1 cellular context compared by ENCODE assay signal in genomic region chr1:235246022-235246948, GRCh38.
TF ChIP-seq lines count a peak whose summit lies in the region.

No MANE protein-coding gene starts in this region.

TF ChIP-seq in K562, 482 proteins besides CTCF, POLR2A, EP300 and RAD21 (continued from another document):
- TF ChIP-seq PBX2 (CRISPR knock-in tag; IDR thresholded peaks at IDR 0.05; ENCODE audit: low read depth) (no peak), PBX2 (tag; conservative IDR thresholded peaks at IDR 0.05; ENCODE audit: low read depth) (peak; percentile 67), SMARCE1 (IDR thresholded peaks at IDR 0.05) (peak; percentile 28; the same call in 1 of the 2 replicates), SETDB1 (IDR thresholded peaks at IDR 0.05; ENCODE audit: low read length) (no peak)
TF ChIP-seq in K562: peak in this region for 6.
